ENCODE assay signal across 10 cellular contexts in the genomic region with DNA sequence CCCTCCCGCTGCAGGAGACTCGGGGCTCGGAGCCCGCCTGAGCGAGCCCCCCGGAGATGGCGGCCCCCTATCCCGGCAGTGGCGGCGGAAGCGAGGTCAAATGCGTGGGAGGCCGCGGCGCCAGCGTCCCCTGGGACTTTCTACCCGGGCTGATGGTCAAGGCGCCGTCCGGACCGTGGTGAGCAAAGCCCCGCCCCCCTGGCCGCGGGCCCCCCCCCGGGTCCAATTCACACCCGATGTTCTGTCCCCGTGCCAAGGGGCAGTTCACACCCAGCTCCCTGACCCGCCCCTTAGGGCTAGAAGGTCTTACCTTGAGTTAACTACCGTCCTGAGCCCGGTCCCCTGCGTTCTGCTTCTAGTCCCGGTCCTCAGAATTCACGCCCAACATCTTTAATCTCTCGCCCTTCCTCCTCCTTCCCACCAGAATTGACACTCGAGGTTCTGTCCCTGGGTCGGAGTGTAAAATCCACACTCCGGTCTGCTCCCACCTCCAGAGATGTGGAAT. TPM values are rescaled to one million over a fixed set of nuclear protein-coding genes. Genes with fewer than 3 reads are reported as not detected.
DNase-seq lines count a peak whose midpoint lies in the region; FAIRE-seq and TF ChIP-seq lines count a peak whose summit lies in the region.
"Had no signal": no experiment of that assay in that cellular context is flagged by ENCODE, and none has a peak within 500 bp of the region (broad histone marks: within the 10 kb centered on the region; RNA-seq: fewer than 3 reads in every experiment).

No MANE protein-coding gene starts in this region.

- H3K4me3 Mint-ChIP-seq in astrocyte (ENCODE audit: unreplicated experiment) (no peak overlapping the region), immature natural killer cell (peak overlapping the region in 3 of 5 donors; percentile 32 to 50 (median 38))
- H3K4me3 Mint-ChIP-seq in activated naive CD4-positive, alpha-beta T cell treated with anti-CD3 and anti-CD28 coated beads for 36 hours, result no peak overlapping the region

- H3K36me3 Mint-ChIP-seq in astrocyte (ENCODE audit: low read depth, unreplicated experiment) (no peaks in the 10 kb centered on the region), immature natural killer cell (no peaks in the 10 kb centered on the region)
- H3K36me3 Mint-ChIP-seq in activated naive CD4-positive, alpha-beta T cell treated with anti-CD3 and anti-CD28 coated beads for 36 hours (ENCODE audit: low read depth), result no peaks in the 10 kb centered on the region

- peaks cover 9% of the 10 kb centered on the region for H3K4me1 ChIP-seq in cardiac muscle cell (ENCODE audit: low read depth)
- H3K4me1 ChIP-seq in right atrium auricular region, result peaks cover 0 to 33% of the 10 kb centered on the region in 2 donors
- H3K4me1 ChIP-seq in astrocyte (ENCODE audit: insufficient read depth, low read length), result peaks cover 8% of the 10 kb centered on the region

- H3K27me3 Mint-ChIP-seq in astrocyte (ENCODE audit: low read depth, unreplicated experiment), result peaks cover 38% of the 10 kb centered on the region
- peaks cover 5 to 26% (median 7%) of the 10 kb centered on the region in 3 donors for H3K27me3 Mint-ChIP-seq in immature natural killer cell (ENCODE audit: low read depth in 3 of 3)
- peaks cover 36% of the 10 kb centered on the region for H3K27me3 Mint-ChIP-seq in activated naive CD4-positive, alpha-beta T cell treated with anti-CD3 and anti-CD28 coated beads for 36 hours (ENCODE audit: low read depth)

- intact Hi-C loops in activated naive CD4-positive, alpha-beta T cell treated with anti-CD3 and anti-CD28 coated beads for 36 hours (cut with micrococcal nuclease), result no loop called here

- CTCF ChIA-PET in activated naive CD4-positive, alpha-beta T cell treated with anti-CD3 and anti-CD28 coated beads for 36 hours (lab: Charles Lee), result interaction anchor here (0.7 kb wide), 1 partner anchor 35 kb away, joined by 3 read pairs; no protein-coding TSS in a partner anchor

- peak overlapping the region; percentile 76 for H3K4me2 ChIP-seq in astrocyte (ENCODE audit: low read length)

- H3K9ac ChIP-seq in astrocyte (ENCODE audit: low read length), result no peak overlapping the region

- H3K9me3 Mint-ChIP-seq in astrocyte (ENCODE audit: unreplicated experiment), result no peaks in the 10 kb centered on the region
- no peaks in the 10 kb centered on the region for H3K9me3 Mint-ChIP-seq in immature natural killer cell
- no peaks in the 10 kb centered on the region for H3K9me3 Mint-ChIP-seq in activated naive CD4-positive, alpha-beta T cell treated with anti-CD3 and anti-CD28 coated beads for 36 hours

- peak in 1 of 2 donors; percentile 33 for DNase-seq in cardiac muscle cell (ENCODE audit: low read depth in 1 of 2, low spot score in 1 of 2)
- DNase-seq in right atrium auricular region (ENCODE audit: low spot score), result no peak
- no peak for DNase-seq in astrocyte (ENCODE audit: low read depth)
- no peak for DNase-seq in immature natural killer cell
- peak; percentile 38 for DNase-seq in urothelium cell line (ENCODE audit: low spot score)
- DNase-seq in NCI-H128 (lab: John Stamatoyannopoulos, UW; ENCODE audit: unreplicated experiment), result no peak
- DNase-seq in activated naive CD4-positive, alpha-beta T cell treated with anti-CD3 and anti-CD28 coated beads for 36 hours, result no peak
- DNase-seq in DMS153 (lab: John Stamatoyannopoulos, UW), result no peak
- DNase-seq: kidney glomerular epithelial cell, NCI-H2171 had no signal

- no peaks in the 10 kb centered on the region for H3K79me2 ChIP-seq in astrocyte (ENCODE audit: insufficient read depth, low read length)

- TF ChIP-seq CTCF in cardiac muscle cell (IDR thresholded peaks at IDR 0.05; ENCODE audit: low read depth, low read length) (no peak), right atrium auricular region (IDR thresholded peaks at IDR 0.05) (no peak), astrocyte (IDR thresholded peaks at IDR 0.05; ENCODE audit: insufficient read depth, low read depth, low read length) (no peak)

- no peak overlapping the region for H3K27ac ChIP-seq in cardiac muscle cell
- H3K27ac ChIP-seq in right atrium auricular region, result no peak overlapping the region
- no peak overlapping the region for H3K27ac ChIP-seq in astrocyte (ENCODE audit: low read depth, low read length)

- H3K4me3 ChIP-seq in cardiac muscle cell (peak overlapping the region; percentile 39), right atrium auricular region (peak overlapping the region in 1 of 2 donors; percentile 38), astrocyte (ENCODE audit: insufficient read depth, low read depth, low read length) (no peak overlapping the region)

- H3K4me1 Mint-ChIP-seq in astrocyte (ENCODE audit: low read depth, unreplicated experiment) (peaks cover 1% of the 10 kb centered on the region), immature natural killer cell (peaks cover 0 to 9% of the 10 kb centered on the region in 2 donors)
- peaks cover 14% of the 10 kb centered on the region for H3K4me1 Mint-ChIP-seq in activated naive CD4-positive, alpha-beta T cell treated with anti-CD3 and anti-CD28 coated beads for 36 hours (ENCODE audit: low read depth)

- no peaks in the 10 kb centered on the region for H3K9me3 ChIP-seq in cardiac muscle cell (ENCODE audit: low read depth)
- no peaks in the 10 kb centered on the region for H3K9me3 ChIP-seq in right atrium auricular region
- H3K9me3 ChIP-seq in astrocyte (ENCODE audit: insufficient read depth, low read depth, low read length), result no peaks in the 10 kb centered on the region

- no peaks in the 10 kb centered on the region for H3K36me3 ChIP-seq in cardiac muscle cell
- no peaks in the 10 kb centered on the region for H3K36me3 ChIP-seq in right atrium auricular region
- H3K36me3 ChIP-seq in astrocyte (ENCODE audit: insufficient read depth, low read length), result no peaks in the 10 kb centered on the region

- H3K27me3 ChIP-seq in cardiac muscle cell (peaks cover 76% of the 10 kb centered on the region), right atrium auricular region (peaks cover 27 to 34% of the 10 kb centered on the region in 2 donors), astrocyte (ENCODE audit: insufficient read depth, low read length) (peaks cover 39% of the 10 kb centered on the region)

- H3K27ac Mint-ChIP-seq in astrocyte (ENCODE audit: unreplicated experiment) (no peak overlapping the region), immature natural killer cell (no peak overlapping the region)
- H3K27ac Mint-ChIP-seq in activated naive CD4-positive, alpha-beta T cell treated with anti-CD3 and anti-CD28 coated beads for 36 hours, result no peak overlapping the region

- peaks cover 5% of the 10 kb centered on the region for H4K20me1 ChIP-seq in astrocyte (ENCODE audit: insufficient read depth, low read length)

- FAIRE-seq in astrocyte (lab: Jason Lieb, UNC), result no peak
- no peak for FAIRE-seq in urothelium cell line (lab: Jason Lieb, UNC)

- H2AFZ ChIP-seq in astrocyte (ENCODE audit: low read depth, low read length), result no peak overlapping the region

RNA-seq across cellular contexts. Expression of gene NPAS1, which starts 1.4 kb away (rescaled TPM):
- total RNA-seq in cardiac muscle cell, result 1.9 and 2.9 TPM in 2 replicates
- polyA plus RNA-seq in cardiac muscle cell, result 8.4 and 12.5 TPM in 2 replicates
- total RNA-seq in right atrium auricular region, result under 1 TPM in 1 of 2 donors, not detected in 1; 0.39 TPM
- 2.5 and 3.6 TPM in 2 replicates for total RNA-seq in astrocyte
- not detected for polyA plus RNA-seq in immature natural killer cell
- total RNA-seq in activated naive CD4-positive, alpha-beta T cell treated with anti-CD3 and anti-CD28 coated beads for 36 hours, result under 1 TPM in 1 of 2 experiments, not detected in 1; 0.21 TPM

RNA-seq across cellular contexts. Expression of gene TMEM160, which starts 27.4 kb away (rescaled TPM):
- 62.7 and 64.5 TPM in 2 replicates for total RNA-seq in cardiac muscle cell
- 123 and 129 TPM in 2 replicates for polyA plus RNA-seq in cardiac muscle cell
- 10 to 100 TPM; 47.8 to 51.0 TPM for total RNA-seq in right atrium auricular region
- total RNA-seq in astrocyte, result 36.5 and 39.9 TPM in 2 replicates
- polyA plus RNA-seq in immature natural killer cell, result 100 to 1,000 TPM; 175 to 285 (median 192) TPM
- total RNA-seq in activated naive CD4-positive, alpha-beta T cell treated with anti-CD3 and anti-CD28 coated beads for 36 hours, result 10 to 100 TPM; 54.8 to 56.6 TPM

Comparison
In these comparisons a context has a peak if more than half of its experiments do, and no peak if none do; other contexts are left out.
1. H3K4me3 Mint-ChIP-seq: peak in immature natural killer cell (3 of 5); none in astrocyte (single experiment) and activated naive CD4-positive, alpha-beta T cell treated with anti-CD3 and anti-CD28 coated beads for 36 hours (single experiment).